Comparison of ENCODE assay signal across 21 cellular contexts in genomic region chr9:70910598-70910997, GRCh38.
A peak's percentile ranks its signal among the peaks of the same experiment; 100 is the strongest.
DNase-seq lines count a peak whose midpoint lies in the region; ATAC-seq, FAIRE-seq and TF ChIP-seq lines count a peak whose summit lies in the region.
"Had no signal": no experiment of that assay in that cellular context is flagged by ENCODE, and none has a peak within 500 bp of the region (broad histone marks: within the 10 kb centered on the region; RNA-seq: fewer than 3 reads in every experiment).

No MANE protein-coding gene starts in this region.

- H3K4me3 ChIP-seq in right cardiac atrium (ENCODE audit: low read length) (no peak overlapping the region), heart right ventricle (no peak overlapping the region), left ventricle myocardium inferior (no peak overlapping the region)
- H3K4me3 ChIP-seq: A549; BLaER1 treated with 17β-estradiol and CSF1 and Interleukin-3, amounts not matched to agents 10 nM and 100 nM; GM12878 had no signal

- TF ChIP-seq CTCF in heart right ventricle (IDR thresholded peaks at IDR 0.05) (no peak), left ventricle myocardium inferior (IDR thresholded peaks at IDR 0.05; ENCODE audit: borderline replicate concordance) (no peak)

- H3K4me1 ChIP-seq in right cardiac atrium (ENCODE audit: control insufficient read depth, insufficient read depth, low read length), result no peaks in the 10 kb centered on the region
- peaks cover 0 to 13% (median 0%) of the 10 kb centered on the region in 9 donors for H3K4me1 ChIP-seq in heart right ventricle
- peaks cover 15% of the 10 kb centered on the region for H3K4me1 ChIP-seq in left ventricle myocardium inferior
- H3K4me1 ChIP-seq: A549; BLaER1 treated with 17β-estradiol and CSF1 and Interleukin-3, amounts not matched to agents 10 nM and 100 nM; Caco-2 had no signal

- no peaks in the 10 kb centered on the region for H3K27me3 ChIP-seq in right cardiac atrium (ENCODE audit: control insufficient read depth, insufficient read depth)
- no peaks in the 10 kb centered on the region for H3K27me3 ChIP-seq in heart right ventricle
- H3K27me3 ChIP-seq in left ventricle myocardium inferior (ENCODE audit: low read depth), result no peaks in the 10 kb centered on the region
- H3K27me3 ChIP-seq: BLaER1 treated with 17β-estradiol and CSF1 and Interleukin-3, amounts not matched to agents 10 nM and 100 nM had no signal

- 41% methylated on average over 2 of the region's 2 CpGs for WGBS in right cardiac atrium
- WGBS in heart right ventricle, 2 donors, result 36 to 44% methylated on average over 2 of the region's 2 CpGs

- DNase-seq in Right ventricle myocardium superior (no peak), right cardiac atrium (no peak), heart right ventricle (no peak), left ventricle myocardium inferior (no peak)
- DNase-seq: AML-193; Caco-2; Calu3; CD4-positive, alpha-beta T cell; CD8-positive, alpha-beta T cell; DMS79 treated with DMSO at 0.1 percent for 48 hours; GF-D8 had no signal

- peak; percentile 53 for FAIRE-seq in islet of Langerhans (lab: Jason Lieb, UNC)
- FAIRE-seq: A549, D721Med, G401.6, GM12878, GM12892, GM18507 had no signal

- intact Hi-C loops in Right ventricle myocardium superior (cut with DNase I), result no loop called here
- intact Hi-C loops in right cardiac atrium (cut with DNase I), result no loop called here
- intact Hi-C loops in heart right ventricle (cut with DNase I), result no loop called here
- intact Hi-C loops in left ventricle myocardium inferior (cut with micrococcal nuclease), result no loop called here

- no peaks in the 10 kb centered on the region for H3K36me3 ChIP-seq in heart right ventricle
- H3K36me3 ChIP-seq in left ventricle myocardium inferior, result no peaks in the 10 kb centered on the region
- H3K36me3 ChIP-seq: BLaER1 treated with 17β-estradiol and CSF1 and Interleukin-3, amounts not matched to agents 10 nM and 100 nM had no signal

- ATAC-seq in Right ventricle myocardium superior (ENCODE audit: poor library complexity), result peak; percentile 53
- ATAC-seq in right cardiac atrium, result no peak
- ATAC-seq in heart right ventricle, result peak in 6 of 8 donors; percentile 79 to 98 (median 88)
- ATAC-seq: A549; CD8-positive, alpha-beta T cell; GM12878 had no signal

- H3K9me3 ChIP-seq in right cardiac atrium (ENCODE audit: control insufficient read depth, low read length), result no peaks in the 10 kb centered on the region
- peaks cover 0 to 6% (median 0%) of the 10 kb centered on the region in 11 donors for H3K9me3 ChIP-seq in heart right ventricle
- H3K9me3 ChIP-seq in left ventricle myocardium inferior (replicated peaks), result no peaks in the 10 kb centered on the region
- H3K9me3 ChIP-seq: A549; BLaER1 treated with 17β-estradiol and CSF1 and Interleukin-3, amounts not matched to agents 10 nM and 100 nM; Caco-2 had no signal

- H3K27ac ChIP-seq in right cardiac atrium (ENCODE audit: low read length) (no peak overlapping the region), heart right ventricle (peak overlapping the region in 2 of 10 donors; percentile 16 to 37), left ventricle myocardium inferior (replicated peaks) (no peak overlapping the region)
- H3K27ac ChIP-seq: 22Rv1; A549; BLaER1 treated with 17β-estradiol and CSF1 and Interleukin-3, amounts not matched to agents 10 nM and 100 nM; C4-2B had no signal

Comparison
In these comparisons a context has a peak if more than half of its experiments do, and no peak if none do; other contexts are left out.
1. ATAC-seq: peak in Right ventricle myocardium superior (single experiment) and heart right ventricle (6 of 8); none in right cardiac atrium (0 of 2).